Comparison of ENCODE assay signal across 8 cellular contexts in the genomic region with DNA sequence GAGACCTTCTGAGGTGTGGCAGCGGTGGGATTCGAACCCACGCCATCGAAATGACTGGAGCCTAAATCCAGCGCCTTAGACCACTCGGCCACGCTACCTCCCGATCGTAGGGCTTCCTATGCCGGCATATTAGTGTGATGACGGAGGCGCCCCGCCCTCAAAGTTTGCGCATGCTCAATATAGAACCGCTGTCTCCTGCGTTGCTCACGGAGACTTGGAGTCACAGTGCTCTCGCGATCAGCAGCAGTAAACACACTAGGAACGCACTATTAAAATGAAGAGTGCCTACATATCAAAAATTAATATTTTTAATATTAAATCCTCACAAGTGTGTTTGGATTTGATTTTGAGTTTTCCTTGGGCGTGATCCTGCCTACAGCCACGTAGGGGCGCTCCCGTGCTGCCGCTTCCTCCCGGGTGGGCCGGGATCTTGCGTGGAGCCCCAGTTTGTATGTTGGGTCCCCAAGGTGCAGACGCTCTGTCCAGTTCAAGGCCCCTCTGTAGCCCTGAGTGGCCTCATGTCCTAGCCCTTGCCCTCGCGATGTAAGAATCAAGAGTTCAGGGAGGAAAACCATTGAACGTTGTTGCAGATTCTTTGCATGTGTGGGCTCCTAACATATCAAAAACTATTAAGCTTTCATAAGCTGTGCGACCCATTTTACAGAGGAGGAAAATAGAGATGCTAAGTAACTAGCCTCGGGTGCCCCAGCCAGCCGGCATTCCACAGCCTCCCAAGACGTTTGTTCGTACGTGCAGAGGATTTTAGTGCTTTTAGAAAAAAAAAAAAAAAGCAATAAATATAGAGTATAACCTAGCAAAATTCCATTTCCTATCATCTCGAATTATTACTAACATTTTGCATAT. TPM values are rescaled to one million over a fixed set of nuclear protein-coding genes. Genes with fewer than 3 reads are reported as not detected.
A peak's percentile ranks its signal among the peaks of the same experiment; 100 is the strongest.
DNase-seq lines count a peak whose midpoint lies in the region; ATAC-seq, FAIRE-seq and TF ChIP-seq lines count a peak whose summit lies in the region.

No MANE protein-coding gene starts in this region.

- H3K9me3 ChIP-seq in effector memory CD4-positive, alpha-beta T cell (ENCODE audit: control insufficient read depth, low read length), result no peaks in the 10 kb centered on the region

- peaks cover 8% of the 10 kb centered on the region for H3K9me3 Mint-ChIP-seq in memory B cell

- FAIRE-seq in GM12892 (lab: Jason Lieb, UNC) (peak; percentile 27), HTR-8/SVneo (lab: Jason Lieb, UNC) (no peak)

- H3K4me3 Mint-ChIP-seq in memory B cell, result peak overlapping the region; percentile 84

- H3K4me1 ChIP-seq in effector memory CD4-positive, alpha-beta T cell (ENCODE audit: control insufficient read depth, insufficient read depth, low read length, poor library complexity, severe bottlenecking), result peaks cover 28% of the 10 kb centered on the region

- no peak for DNase-seq in GM12892 (ENCODE audit: insufficient read length)
- peak; percentile 73 for DNase-seq in HTR-8/SVneo (ENCODE audit: insufficient read length, low spot score)
- peak; percentile 85 for DNase-seq in NOMO-1 treated with DMSO at 0.1 percent for 48 hours (lab: John Stamatoyannopoulos, UW; ENCODE audit: unreplicated experiment)
- DNase-seq in activated CD8-positive, alpha-beta memory T cell treated with anti-CD3 and anti-CD28 coated beads for 48 hours (ENCODE audit: low read depth in 2 of 3, low spot score in 2 of 3), result peak; percentile 85 to 100 (median 99)
- peak; percentile 81 to 88 (median 82) for DNase-seq in effector memory CD4-positive, alpha-beta T cell
- peak; percentile 93 to 96 for DNase-seq in memory B cell (ENCODE audit: low spot score in 2 of 2)
- DNase-seq in stimulated activated CD4-positive, alpha-beta T cell treated with anti-CD3 and anti-CD28 coated beads, TNF-alpha, amount 100 ng/mL, for 4 hours (ENCODE audit: low read depth in 3 of 3), result peak; percentile 87 to 94 (median 88)

- H3K36me3 ChIP-seq in effector memory CD4-positive, alpha-beta T cell (ENCODE audit: control insufficient read depth, insufficient read depth, low read length), result no peaks in the 10 kb centered on the region

- H3K4me1 Mint-ChIP-seq in memory B cell, result peaks cover 32% of the 10 kb centered on the region

- no peak for TF ChIP-seq POLR2A in GM12892 (IDR thresholded peaks at IDR 0.05; ENCODE audit: low read depth, low read length)

- no peaks in the 10 kb centered on the region for H3K27me3 ChIP-seq in effector memory CD4-positive, alpha-beta T cell (replicated peaks; ENCODE audit: control insufficient read depth, insufficient read depth, low read length, poor library complexity, severe bottlenecking)

- peaks cover 7% of the 10 kb centered on the region for H3K36me3 Mint-ChIP-seq in memory B cell

- peak overlapping the region; percentile 71 for H3K27ac ChIP-seq in effector memory CD4-positive, alpha-beta T cell (ENCODE audit: insufficient read depth, low read length, poor library complexity, severe bottlenecking)

- ATAC-seq in memory B cell (ENCODE audit: low read depth) (peak; percentile 12), HG02981 (IDR thresholded peaks at IDR 0.05; ENCODE audit: unreplicated experiment) (no peak)

- H3K27me3 Mint-ChIP-seq in memory B cell, result no peaks in the 10 kb centered on the region

- peak overlapping the region; percentile 99 for H3K27ac Mint-ChIP-seq in memory B cell

- H3K4me3 ChIP-seq in effector memory CD4-positive, alpha-beta T cell (ENCODE audit: insufficient read depth, low read depth, low read length, poor library complexity, severe bottlenecking), result peak overlapping the region; percentile 61

RNA-seq across cellular contexts. Expression of gene EEF2K, which starts 10.2 kb away (rescaled TPM):
- polyA plus RNA-seq in GM12892 (2012; ENCODE audit: missing spikeins), result 12.1 TPM

RNA-seq across cellular contexts. Expression of gene SDR42E2, which starts 33.6 kb away (rescaled TPM):
- polyA plus RNA-seq in GM12892 (2012; ENCODE audit: missing spikeins), result not detected
